2 cellular contexts compared by ENCODE assay signal in the genomic region with DNA sequence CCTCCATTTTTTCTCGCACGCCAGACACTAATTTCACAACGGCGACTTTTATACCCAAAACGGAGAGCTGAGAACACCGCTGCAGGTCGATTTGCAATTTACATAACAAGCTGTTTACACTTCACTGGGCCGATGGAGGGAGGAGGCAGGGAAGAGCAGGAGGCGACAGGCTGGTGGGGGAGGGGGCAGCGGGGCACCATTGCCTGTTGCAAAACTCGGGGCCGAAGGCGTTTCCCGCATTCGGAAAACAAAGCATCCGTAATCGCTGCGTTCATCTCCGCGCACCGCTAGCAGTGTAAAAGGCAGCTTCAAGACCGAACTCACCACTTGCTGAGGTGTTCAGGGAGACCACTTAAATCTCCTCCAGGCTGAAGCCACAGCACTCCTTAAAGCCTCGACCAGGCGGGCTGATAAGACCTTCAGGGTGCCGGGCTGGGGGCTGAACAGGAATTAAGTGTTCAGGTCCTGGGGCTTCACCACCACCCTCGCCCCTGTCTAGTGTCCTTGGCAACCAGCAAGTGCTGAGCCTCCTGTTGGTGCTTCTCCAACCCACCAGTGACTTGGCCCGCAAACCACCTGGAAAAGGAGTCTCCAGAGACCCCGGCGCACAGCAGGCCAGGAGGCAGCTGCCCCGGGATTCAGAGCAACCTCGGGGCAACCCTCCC.
TF ChIP-seq lines count a peak whose summit lies in the region.

No MANE protein-coding gene starts in this region.

TF ChIP-seq in HEK293, 187 proteins besides CTCF, POLR2A, EP300 and RAD21 (continues in another document):
- TF ChIP-seq, protein P1, sequence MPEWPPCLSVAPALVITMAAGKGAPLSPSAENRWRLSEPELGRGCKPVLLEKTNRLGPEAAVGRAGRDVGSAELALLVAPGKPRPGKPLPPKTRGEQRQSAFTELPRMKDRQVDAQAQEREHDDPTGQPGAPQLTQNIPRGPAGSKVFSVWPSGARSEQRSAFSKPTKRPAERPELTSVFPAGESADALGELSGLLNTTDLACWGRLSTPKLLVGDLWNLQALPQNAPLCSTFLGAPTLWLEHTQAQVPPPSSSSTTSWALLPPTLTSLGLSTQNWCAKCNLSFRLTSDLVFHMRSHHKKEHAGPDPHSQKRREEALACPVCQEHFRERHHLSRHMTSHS (tag by site-specific recombination; IDR thresholded peaks at IDR 0.05), result no peak
- TF ChIP-seq ZNF184 (tag by site-specific recombination; IDR thresholded peaks at IDR 0.05) (no peak), ZNF837 (tag by site-specific recombination; IDR thresholded peaks at IDR 0.05) (no peak), ZNF202 (tag by site-specific recombination; IDR thresholded peaks at IDR 0.05; ENCODE audit: borderline replicate concordance) (peak; percentile 68; the same call in 1 of the 2 replicates), SCRT2 (tag by site-specific recombination; IDR thresholded peaks at IDR 0.05) (peak; percentile 91), YY1 (tag by site-specific recombination; IDR thresholded peaks at IDR 0.05) (peak; percentile 49; the same call in 1 of the 2 replicates), ZBTB8A (tag by site-specific recombination; IDR thresholded peaks at IDR 0.05) (peak; percentile 68), ZNF341 (tag by site-specific recombination; IDR thresholded peaks at IDR 0.05; ENCODE audit: low read depth) (peak; percentile 94), ZNF561 (tag by site-specific recombination; IDR thresholded peaks at IDR 0.05; ENCODE audit: borderline replicate concordance) (no peak), ZNF621 (tag by site-specific recombination; IDR thresholded peaks at IDR 0.05) (no peak), WT1 (tag by site-specific recombination; IDR thresholded peaks at IDR 0.05) (peak; percentile 25), TCF7L2 (IDR thresholded peaks at IDR 0.05; ENCODE audit: borderline replicate concordance, low read depth, low read length) (peak; percentile 45), GLIS2 (tag by site-specific recombination; IDR thresholded peaks at IDR 0.05) (no peak), ZNF157 (tag by site-specific recombination; IDR thresholded peaks at IDR 0.05) (no peak), ZNF10 (tag by site-specific recombination; IDR thresholded peaks at IDR 0.05) (no peak), PBX3 (CRISPR knock-in tag; IDR thresholded peaks at IDR 0.05) (no peak), ZSCAN16 (tag by site-specific recombination; IDR thresholded peaks at IDR 0.05) (0 out of 2 replicates have a peak, but pooled peaks have one; percentile 13), SP2 (tag by site-specific recombination; IDR thresholded peaks at IDR 0.05) (peak; percentile 25; the same call in 1 of the 2 replicates), ZNF791 (tag by site-specific recombination; IDR thresholded peaks at IDR 0.05) (no peak), ZIC2 (tag by site-specific recombination; IDR thresholded peaks at IDR 0.05) (peak; percentile 87), IKZF3 (tag by site-specific recombination; IDR thresholded peaks at IDR 0.05) (no peak), ZEB2 (tag by site-specific recombination; IDR thresholded peaks at IDR 0.05) (no peak), ZSCAN23 (tag by site-specific recombination; IDR thresholded peaks at IDR 0.05) (no peak), ZFP3 (tag by site-specific recombination; IDR thresholded peaks at IDR 0.05; ENCODE audit: low read depth) (no peak)
- TF ChIP-seq, protein P2, sequence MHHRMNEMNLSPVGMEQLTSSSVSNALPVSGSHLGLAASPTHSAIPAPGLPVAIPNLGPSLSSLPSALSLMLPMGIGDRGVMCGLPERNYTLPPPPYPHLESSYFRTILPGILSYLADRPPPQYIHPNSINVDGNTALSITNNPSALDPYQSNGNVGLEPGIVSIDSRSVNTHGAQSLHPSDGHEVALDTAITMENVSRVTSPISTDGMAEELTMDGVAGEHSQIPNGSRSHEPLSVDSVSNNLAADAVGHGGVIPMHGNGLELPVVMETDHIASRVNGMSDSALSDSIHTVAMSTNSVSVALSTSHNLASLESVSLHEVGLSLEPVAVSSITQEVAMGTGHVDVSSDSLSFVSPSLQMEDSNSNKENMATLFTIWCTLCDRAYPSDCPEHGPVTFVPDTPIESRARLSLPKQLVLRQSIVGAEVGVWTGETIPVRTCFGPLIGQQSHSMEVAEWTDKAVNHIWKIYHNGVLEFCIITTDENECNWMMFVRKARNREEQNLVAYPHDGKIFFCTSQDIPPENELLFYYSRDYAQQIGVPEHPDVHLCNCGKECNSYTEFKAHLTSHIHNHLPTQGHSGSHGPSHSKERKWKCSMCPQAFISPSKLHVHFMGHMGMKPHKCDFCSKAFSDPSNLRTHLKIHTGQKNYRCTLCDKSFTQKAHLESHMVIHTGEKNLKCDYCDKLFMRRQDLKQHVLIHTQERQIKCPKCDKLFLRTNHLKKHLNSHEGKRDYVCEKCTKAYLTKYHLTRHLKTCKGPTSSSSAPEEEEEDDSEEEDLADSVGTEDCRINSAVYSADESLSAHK (tag by site-specific recombination; IDR thresholded peaks at IDR 0.05), result 0 out of 2 replicates have a peak, but pooled peaks have one; percentile 54
- TF ChIP-seq, protein P3, sequence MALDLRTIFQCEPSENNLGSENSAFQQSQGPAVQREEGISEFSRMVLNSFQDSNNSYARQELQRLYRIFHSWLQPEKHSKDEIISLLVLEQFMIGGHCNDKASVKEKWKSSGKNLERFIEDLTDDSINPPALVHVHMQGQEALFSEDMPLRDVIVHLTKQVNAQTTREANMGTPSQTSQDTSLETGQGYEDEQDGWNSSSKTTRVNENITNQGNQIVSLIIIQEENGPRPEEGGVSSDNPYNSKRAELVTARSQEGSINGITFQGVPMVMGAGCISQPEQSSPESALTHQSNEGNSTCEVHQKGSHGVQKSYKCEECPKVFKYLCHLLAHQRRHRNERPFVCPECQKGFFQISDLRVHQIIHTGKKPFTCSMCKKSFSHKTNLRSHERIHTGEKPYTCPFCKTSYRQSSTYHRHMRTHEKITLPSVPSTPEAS (tag by site-specific recombination; IDR thresholded peaks at IDR 0.05), result no peak

TF ChIP-seq in HepG2, 621 proteins besides CTCF, POLR2A, EP300 and RAD21 (continues in another document):
- TF ChIP-seq, protein P4, sequence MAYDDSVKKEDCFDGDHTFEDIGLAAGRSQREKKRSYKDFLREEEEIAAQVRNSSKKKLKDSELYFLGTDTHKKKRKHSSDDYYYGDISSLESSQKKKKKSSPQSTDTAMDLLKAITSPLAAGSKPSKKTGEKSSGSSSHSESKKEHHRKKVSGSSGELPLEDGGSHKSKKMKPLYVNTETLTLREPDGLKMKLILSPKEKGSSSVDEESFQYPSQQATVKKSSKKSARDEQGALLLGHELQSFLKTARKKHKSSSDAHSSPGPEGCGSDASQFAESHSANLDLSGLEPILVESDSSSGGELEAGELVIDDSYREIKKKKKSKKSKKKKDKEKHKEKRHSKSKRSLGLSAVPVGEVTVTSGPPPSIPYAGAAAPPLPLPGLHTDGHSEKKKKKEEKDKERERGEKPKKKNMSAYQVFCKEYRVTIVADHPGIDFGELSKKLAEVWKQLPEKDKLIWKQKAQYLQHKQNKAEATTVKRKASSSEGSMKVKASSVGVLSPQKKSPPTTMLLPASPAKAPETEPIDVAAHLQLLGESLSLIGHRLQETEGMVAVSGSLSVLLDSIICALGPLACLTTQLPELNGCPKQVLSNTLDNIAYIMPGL (CRISPR knock-in tag; IDR thresholded peaks at IDR 0.05; ENCODE audit: borderline replicate concordance in 1 of 2, low read depth in 1 of 2), result peak in 1 of 2 experiments; percentile 51; a peak in 1 of 4 replicates
- TF ChIP-seq TOPORS (CRISPR knock-in tag; IDR thresholded peaks at IDR 0.05), result 0 out of 2 replicates have a peak, but pooled peaks have one; percentile 44
- TF ChIP-seq IRX3 (CRISPR knock-in tag; IDR thresholded peaks at IDR 0.05; ENCODE audit: borderline replicate concordance, low read depth), result no peak
- TF ChIP-seq MYPOP (CRISPR knock-in tag; IDR thresholded peaks at IDR 0.05), result peak; percentile 43; the same call in 1 of the 2 replicates
- 0 out of 2 replicates have a peak, but pooled peaks have one; percentile 43 for TF ChIP-seq TGIF2 (CRISPR knock-in tag; IDR thresholded peaks at IDR 0.05)
- TF ChIP-seq, protein P5, sequence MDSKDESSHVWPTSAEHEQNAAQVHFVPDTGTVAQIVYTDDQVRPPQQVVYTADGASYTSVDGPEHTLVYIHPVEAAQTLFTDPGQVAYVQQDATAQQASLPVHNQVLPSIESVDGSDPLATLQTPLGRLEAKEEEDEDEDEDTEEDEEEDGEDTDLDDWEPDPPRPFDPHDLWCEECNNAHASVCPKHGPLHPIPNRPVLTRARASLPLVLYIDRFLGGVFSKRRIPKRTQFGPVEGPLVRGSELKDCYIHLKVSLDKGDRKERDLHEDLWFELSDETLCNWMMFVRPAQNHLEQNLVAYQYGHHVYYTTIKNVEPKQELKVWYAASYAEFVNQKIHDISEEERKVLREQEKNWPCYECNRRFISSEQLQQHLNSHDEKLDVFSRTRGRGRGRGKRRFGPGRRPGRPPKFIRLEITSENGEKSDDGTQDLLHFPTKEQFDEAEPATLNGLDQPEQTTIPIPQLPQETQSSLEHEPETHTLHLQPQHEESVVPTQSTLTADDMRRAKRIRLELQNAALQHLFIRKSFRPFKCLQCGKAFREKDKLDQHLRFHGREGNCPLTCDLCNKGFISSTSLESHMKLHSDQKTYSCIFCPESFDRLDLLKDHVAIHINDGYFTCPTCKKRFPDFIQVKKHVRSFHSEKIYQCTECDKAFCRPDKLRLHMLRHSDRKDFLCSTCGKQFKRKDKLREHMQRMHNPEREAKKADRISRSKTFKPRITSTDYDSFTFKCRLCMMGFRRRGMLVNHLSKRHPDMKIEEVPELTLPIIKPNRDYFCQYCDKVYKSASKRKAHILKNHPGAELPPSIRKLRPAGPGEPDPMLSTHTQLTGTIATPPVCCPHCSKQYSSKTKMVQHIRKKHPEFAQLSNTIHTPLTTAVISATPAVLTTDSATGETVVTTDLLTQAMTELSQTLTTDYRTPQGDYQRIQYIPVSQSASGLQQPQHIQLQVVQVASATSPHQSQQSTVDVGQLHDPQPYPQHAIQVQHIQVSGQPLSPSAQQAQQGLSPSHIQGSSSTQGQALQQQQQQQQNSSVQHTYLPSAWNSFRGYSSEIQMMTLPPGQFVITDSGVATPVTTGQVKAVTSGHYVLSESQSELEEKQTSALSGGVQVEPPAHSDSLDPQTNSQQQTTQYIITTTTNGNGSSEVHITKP (CRISPR knock-in tag; IDR thresholded peaks at IDR 0.05; ENCODE audit: low read depth), result 0 out of 2 replicates have a peak, but pooled peaks have one; percentile 22
- peak; percentile 61; the same call in 1 of the 2 replicates for TF ChIP-seq HBP1 (CRISPR knock-in tag; IDR thresholded peaks at IDR 0.05; ENCODE audit: low read depth)
- 0 out of 2 replicates have a peak, but pooled peaks have one; percentile 26 for TF ChIP-seq ZNF605 (CRISPR knock-in tag; IDR thresholded peaks at IDR 0.05)
- TF ChIP-seq HMG20B (CRISPR knock-in tag; conservative IDR thresholded peaks at IDR 0.05), result 0 out of 2 replicates have a peak, but pooled peaks have one; percentile 24
- TF ChIP-seq HMGXB3 (CRISPR knock-in tag; IDR thresholded peaks at IDR 0.05; ENCODE audit: borderline replicate concordance), result no peak
- TF ChIP-seq FOXK1 (CRISPR knock-in tag; IDR thresholded peaks at IDR 0.05; ENCODE audit: borderline replicate concordance, low read depth), result peak; percentile 76; the same call in 1 of the 2 replicates
- 0 out of 2 replicates have a peak, but pooled peaks have one; percentile 72 for TF ChIP-seq ARID2 (CRISPR knock-in tag; IDR thresholded peaks at IDR 0.05; ENCODE audit: borderline replicate concordance)
